Comparison of ENCODE assay signal across 1 cellular context in genomic region chr12:130401703-130402102, GRCh38.
TF ChIP-seq lines count a peak whose summit lies in the region.

No MANE protein-coding gene starts in this region.

TF ChIP-seq in H1, 55 proteins besides CTCF, POLR2A, EP300 and RAD21 (continued from another document):
- TF ChIP-seq CHD7 (IDR thresholded peaks at IDR 0.05; ENCODE audit: insufficient replicate concordance, low read length) (no peak), EZH2 (IDR thresholded peaks at IDR 0.05; ENCODE audit: low read depth, low read length, severe bottlenecking) (no peak), E2F6 (IDR thresholded peaks at IDR 0.05) (no peak), JUN (IDR thresholded peaks at IDR 0.05; ENCODE audit: low read depth, low read length) (no peak), RFX5 (IDR thresholded peaks at IDR 0.05; ENCODE audit: borderline replicate concordance, low read depth, low read length) (no peak), BACH1 (IDR thresholded peaks at IDR 0.05; ENCODE audit: low read length) (no peak), GABPA (IDR thresholded peaks at IDR 0.05; ENCODE audit: borderline replicate concordance, insufficient read depth, low read length) (no peak)
